1 cellular context compared by ENCODE assay signal in the genomic region with DNA sequence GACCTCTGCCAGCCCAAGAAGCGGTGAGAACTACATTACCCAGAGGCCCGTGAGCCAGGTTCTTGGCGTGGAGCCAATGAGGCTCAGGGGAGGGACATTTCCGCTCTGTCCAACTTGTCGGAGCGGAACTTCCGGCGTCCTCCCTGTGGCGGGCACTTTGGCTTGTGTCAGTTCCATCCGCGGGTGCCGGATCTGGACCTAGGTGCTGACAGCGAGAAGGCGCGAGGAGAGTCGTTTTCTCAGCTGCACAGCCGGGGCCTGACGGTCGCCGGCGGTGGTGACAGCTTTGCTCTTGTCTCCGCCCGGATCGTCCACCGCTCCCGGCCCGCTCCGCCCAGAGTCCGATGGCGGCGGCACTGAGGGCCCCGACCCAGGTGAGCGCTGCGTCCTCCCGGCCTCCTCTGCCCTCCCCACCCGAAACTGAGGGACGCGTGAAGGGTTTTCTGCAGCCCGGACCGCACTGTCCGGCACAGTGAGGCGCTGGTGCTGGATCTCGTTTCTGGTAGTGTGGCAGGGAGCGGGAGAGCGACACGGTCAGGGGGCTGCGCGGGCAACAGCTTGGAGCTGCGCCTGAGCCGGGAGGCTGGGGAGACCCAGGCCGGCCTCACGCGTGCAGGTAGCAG.
TF ChIP-seq lines count a peak whose summit lies in the region.

A gene (plus strand): TSS at position 125 of the 623 bp plus-strand sequence. CDS start 4,461 bp downstream, outside the sequence.

TF ChIP-seq in HepG2, 621 proteins besides CTCF, POLR2A, EP300 and RAD21 (continued from another document and continues in another):
- TF ChIP-seq, protein P1, sequence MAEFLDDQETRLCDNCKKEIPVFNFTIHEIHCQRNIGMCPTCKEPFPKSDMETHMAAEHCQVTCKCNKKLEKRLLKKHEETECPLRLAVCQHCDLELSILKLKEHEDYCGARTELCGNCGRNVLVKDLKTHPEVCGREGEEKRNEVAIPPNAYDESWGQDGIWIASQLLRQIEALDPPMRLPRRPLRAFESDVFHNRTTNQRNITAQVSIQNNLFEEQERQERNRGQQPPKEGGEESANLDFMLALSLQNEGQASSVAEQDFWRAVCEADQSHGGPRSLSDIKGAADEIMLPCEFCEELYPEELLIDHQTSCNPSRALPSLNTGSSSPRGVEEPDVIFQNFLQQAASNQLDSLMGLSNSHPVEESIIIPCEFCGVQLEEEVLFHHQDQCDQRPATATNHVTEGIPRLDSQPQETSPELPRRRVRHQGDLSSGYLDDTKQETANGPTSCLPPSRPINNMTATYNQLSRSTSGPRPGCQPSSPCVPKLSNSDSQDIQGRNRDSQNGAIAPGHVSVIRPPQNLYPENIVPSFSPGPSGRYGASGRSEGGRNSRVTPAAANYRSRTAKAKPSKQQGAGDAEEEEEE (CRISPR knock-in tag; IDR thresholded peaks at IDR 0.05; ENCODE audit: borderline replicate concordance), result no peak
- TF ChIP-seq, protein P2, sequence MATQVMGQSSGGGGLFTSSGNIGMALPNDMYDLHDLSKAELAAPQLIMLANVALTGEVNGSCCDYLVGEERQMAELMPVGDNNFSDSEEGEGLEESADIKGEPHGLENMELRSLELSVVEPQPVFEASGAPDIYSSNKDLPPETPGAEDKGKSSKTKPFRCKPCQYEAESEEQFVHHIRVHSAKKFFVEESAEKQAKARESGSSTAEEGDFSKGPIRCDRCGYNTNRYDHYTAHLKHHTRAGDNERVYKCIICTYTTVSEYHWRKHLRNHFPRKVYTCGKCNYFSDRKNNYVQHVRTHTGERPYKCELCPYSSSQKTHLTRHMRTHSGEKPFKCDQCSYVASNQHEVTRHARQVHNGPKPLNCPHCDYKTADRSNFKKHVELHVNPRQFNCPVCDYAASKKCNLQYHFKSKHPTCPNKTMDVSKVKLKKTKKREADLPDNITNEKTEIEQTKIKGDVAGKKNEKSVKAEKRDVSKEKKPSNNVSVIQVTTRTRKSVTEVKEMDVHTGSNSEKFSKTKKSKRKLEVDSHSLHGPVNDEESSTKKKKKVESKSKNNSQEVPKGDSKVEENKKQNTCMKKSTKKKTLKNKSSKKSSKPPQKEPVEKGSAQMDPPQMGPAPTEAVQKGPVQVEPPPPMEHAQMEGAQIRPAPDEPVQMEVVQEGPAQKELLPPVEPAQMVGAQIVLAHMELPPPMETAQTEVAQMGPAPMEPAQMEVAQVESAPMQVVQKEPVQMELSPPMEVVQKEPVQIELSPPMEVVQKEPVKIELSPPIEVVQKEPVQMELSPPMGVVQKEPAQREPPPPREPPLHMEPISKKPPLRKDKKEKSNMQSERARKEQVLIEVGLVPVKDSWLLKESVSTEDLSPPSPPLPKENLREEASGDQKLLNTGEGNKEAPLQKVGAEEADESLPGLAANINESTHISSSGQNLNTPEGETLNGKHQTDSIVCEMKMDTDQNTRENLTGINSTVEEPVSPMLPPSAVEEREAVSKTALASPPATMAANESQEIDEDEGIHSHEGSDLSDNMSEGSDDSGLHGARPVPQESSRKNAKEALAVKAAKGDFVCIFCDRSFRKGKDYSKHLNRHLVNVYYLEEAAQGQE (IDR thresholded peaks at IDR 0.05; ENCODE audit: borderline replicate concordance in 1 of 2, low read depth in 1 of 2, low read length in 2 of 2), result no peak
- TF ChIP-seq YEATS4 (CRISPR knock-in tag; IDR thresholded peaks at IDR 0.05; ENCODE audit: borderline replicate concordance) (0 out of 2 replicates have a peak, but pooled peaks have one; percentile 24), SMC3 (IDR thresholded peaks at IDR 0.05; ENCODE audit: low read length) (no peak), SIX4 (CRISPR knock-in tag; IDR thresholded peaks at IDR 0.05) (0 out of 2 replicates have a peak, but pooled peaks have one; percentile 27), POLR2G (IDR thresholded peaks at IDR 0.05; ENCODE audit: low read depth, low read length) (0 out of 2 replicates have a peak, but pooled peaks have one; percentile 28), SALL2 (CRISPR knock-in tag; IDR thresholded peaks at IDR 0.05) (peak; percentile 27; the same call in 1 of the 2 replicates), ZNF30 (CRISPR knock-in tag; IDR thresholded peaks at IDR 0.05) (no peak), KLF13 (CRISPR knock-in tag; IDR thresholded peaks at IDR 0.05) (no peak), NFIB (CRISPR knock-in tag; IDR thresholded peaks at IDR 0.05; ENCODE audit: borderline replicate concordance) (peak; percentile 99; the same call in 1 of the 2 replicates), ZNF383 (CRISPR knock-in tag; IDR thresholded peaks at IDR 0.05; ENCODE audit: borderline replicate concordance) (no peak), KLF16 (CRISPR knock-in tag; IDR thresholded peaks at IDR 0.05) (peak in 1 of 2 experiments; percentile 35; a peak in 1 of 4 replicates), MTA1 (CRISPR knock-in tag; IDR thresholded peaks at IDR 0.05; ENCODE audit: borderline replicate concordance) (no peak; the same call in 1 of the 2 replicates), FOXO1 (CRISPR knock-in tag; IDR thresholded peaks at IDR 0.05) (0 out of 2 replicates have a peak, but pooled peaks have one; percentile 10), MIXL1 (CRISPR knock-in tag; IDR thresholded peaks at IDR 0.05) (0 out of 2 replicates have a peak, but pooled peaks have one; percentile 43), CC2D1A (CRISPR knock-in tag; IDR thresholded peaks at IDR 0.05) (no peak), ZNF703 (CRISPR knock-in tag; IDR thresholded peaks at IDR 0.05; ENCODE audit: borderline replicate concordance) (no peak), DNMT1 (CRISPR knock-in tag; IDR thresholded peaks at IDR 0.05) (no peak), YY1 (IDR thresholded peaks at IDR 0.05; ENCODE audit: insufficient read depth, insufficient replicate concordance, low read depth, low read length) (peak; percentile 41), ZNF367 (CRISPR knock-in tag; IDR thresholded peaks at IDR 0.05; ENCODE audit: borderline replicate concordance) (no peak), HIVEP1 (CRISPR knock-in tag; IDR thresholded peaks at IDR 0.05) (no peak), SIN3A (IDR thresholded peaks at IDR 0.05; ENCODE audit: borderline replicate concordance, low read depth, low read length) (peak; percentile 96), SRSF4 (IDR thresholded peaks at IDR 0.05; ENCODE audit: low read depth, low read length, poor library complexity, severe bottlenecking) (no peak), ZNF3 (CRISPR knock-in tag; IDR thresholded peaks at IDR 0.05) (no peak), ARNT (IDR thresholded peaks at IDR 0.05) (no peak), RORA (CRISPR knock-in tag; IDR thresholded peaks at IDR 0.05) (no peak), TBX3 (IDR thresholded peaks at IDR 0.05; ENCODE audit: borderline replicate concordance) (no peak), ZNF17 (CRISPR knock-in tag; IDR thresholded peaks at IDR 0.05) (no peak), ZNF737 (CRISPR knock-in tag; IDR thresholded peaks at IDR 0.05; ENCODE audit: borderline replicate concordance) (no peak), HNRNPL (IDR thresholded peaks at IDR 0.05; ENCODE audit: low read depth, low read length) (no peak), ZMYM3 (CRISPR knock-in tag; IDR thresholded peaks at IDR 0.05) (0 out of 2 replicates have a peak, but pooled peaks have one; percentile 17), NCOA1 (CRISPR knock-in tag; IDR thresholded peaks at IDR 0.05) (no peak), ZFX (CRISPR knock-in tag; IDR thresholded peaks at IDR 0.05; ENCODE audit: low read depth) (peak; percentile 67), ZNF550 (CRISPR knock-in tag; IDR thresholded peaks at IDR 0.05; ENCODE audit: borderline replicate concordance) (no peak), ZNF75D (CRISPR knock-in tag; IDR thresholded peaks at IDR 0.05; ENCODE audit: borderline replicate concordance) (no peak), ZNF619 (CRISPR knock-in tag; IDR thresholded peaks at IDR 0.05) (peak; percentile 68; the same call in 1 of the 2 replicates), ZEB1 (IDR thresholded peaks at IDR 0.05; ENCODE audit: insufficient replicate concordance, low read depth) (no peak), MTF2 (CRISPR knock-in tag; IDR thresholded peaks at IDR 0.05; ENCODE audit: borderline replicate concordance) (no peak)
- TF ChIP-seq, protein P3, sequence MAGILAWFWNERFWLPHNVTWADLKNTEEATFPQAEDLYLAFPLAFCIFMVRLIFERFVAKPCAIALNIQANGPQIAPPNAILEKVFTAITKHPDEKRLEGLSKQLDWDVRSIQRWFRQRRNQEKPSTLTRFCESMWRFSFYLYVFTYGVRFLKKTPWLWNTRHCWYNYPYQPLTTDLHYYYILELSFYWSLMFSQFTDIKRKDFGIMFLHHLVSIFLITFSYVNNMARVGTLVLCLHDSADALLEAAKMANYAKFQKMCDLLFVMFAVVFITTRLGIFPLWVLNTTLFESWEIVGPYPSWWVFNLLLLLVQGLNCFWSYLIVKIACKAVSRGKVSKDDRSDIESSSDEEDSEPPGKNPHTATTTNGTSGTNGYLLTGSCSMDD (CRISPR knock-in tag; IDR thresholded peaks at IDR 0.05), result no peak
- TF ChIP-seq, protein P4, sequence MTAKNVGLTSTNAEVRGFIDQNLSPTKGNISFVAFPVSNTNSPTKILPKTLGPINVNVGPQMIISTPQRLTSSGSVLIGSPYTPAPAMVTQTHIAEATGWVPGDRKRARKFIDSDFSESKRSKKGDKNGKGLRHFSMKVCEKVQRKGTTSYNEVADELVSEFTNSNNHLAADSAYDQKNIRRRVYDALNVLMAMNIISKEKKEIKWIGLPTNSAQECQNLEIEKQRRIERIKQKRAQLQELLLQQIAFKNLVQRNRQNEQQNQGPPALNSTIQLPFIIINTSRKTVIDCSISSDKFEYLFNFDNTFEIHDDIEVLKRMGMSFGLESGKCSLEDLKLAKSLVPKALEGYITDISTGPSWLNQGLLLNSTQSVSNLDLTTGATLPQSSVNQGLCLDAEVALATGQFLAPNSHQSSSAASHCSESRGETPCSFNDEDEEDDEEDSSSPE (CRISPR knock-in tag; IDR thresholded peaks at IDR 0.05), result peak; percentile 98
- TF ChIP-seq, protein P5, sequence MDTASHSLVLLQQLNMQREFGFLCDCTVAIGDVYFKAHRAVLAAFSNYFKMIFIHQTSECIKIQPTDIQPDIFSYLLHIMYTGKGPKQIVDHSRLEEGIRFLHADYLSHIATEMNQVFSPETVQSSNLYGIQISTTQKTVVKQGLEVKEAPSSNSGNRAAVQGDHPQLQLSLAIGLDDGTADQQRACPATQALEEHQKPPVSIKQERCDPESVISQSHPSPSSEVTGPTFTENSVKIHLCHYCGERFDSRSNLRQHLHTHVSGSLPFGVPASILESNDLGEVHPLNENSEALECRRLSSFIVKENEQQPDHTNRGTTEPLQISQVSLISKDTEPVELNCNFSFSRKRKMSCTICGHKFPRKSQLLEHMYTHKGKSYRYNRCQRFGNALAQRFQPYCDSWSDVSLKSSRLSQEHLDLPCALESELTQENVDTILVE (CRISPR knock-in tag; IDR thresholded peaks at IDR 0.05), result no peak
- TF ChIP-seq, protein P6, sequence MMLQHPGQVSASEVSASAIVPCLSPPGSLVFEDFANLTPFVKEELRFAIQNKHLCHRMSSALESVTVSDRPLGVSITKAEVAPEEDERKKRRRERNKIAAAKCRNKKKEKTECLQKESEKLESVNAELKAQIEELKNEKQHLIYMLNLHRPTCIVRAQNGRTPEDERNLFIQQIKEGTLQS (CRISPR knock-in tag; IDR thresholded peaks at IDR 0.05), result no peak
- TF ChIP-seq, protein P7, sequence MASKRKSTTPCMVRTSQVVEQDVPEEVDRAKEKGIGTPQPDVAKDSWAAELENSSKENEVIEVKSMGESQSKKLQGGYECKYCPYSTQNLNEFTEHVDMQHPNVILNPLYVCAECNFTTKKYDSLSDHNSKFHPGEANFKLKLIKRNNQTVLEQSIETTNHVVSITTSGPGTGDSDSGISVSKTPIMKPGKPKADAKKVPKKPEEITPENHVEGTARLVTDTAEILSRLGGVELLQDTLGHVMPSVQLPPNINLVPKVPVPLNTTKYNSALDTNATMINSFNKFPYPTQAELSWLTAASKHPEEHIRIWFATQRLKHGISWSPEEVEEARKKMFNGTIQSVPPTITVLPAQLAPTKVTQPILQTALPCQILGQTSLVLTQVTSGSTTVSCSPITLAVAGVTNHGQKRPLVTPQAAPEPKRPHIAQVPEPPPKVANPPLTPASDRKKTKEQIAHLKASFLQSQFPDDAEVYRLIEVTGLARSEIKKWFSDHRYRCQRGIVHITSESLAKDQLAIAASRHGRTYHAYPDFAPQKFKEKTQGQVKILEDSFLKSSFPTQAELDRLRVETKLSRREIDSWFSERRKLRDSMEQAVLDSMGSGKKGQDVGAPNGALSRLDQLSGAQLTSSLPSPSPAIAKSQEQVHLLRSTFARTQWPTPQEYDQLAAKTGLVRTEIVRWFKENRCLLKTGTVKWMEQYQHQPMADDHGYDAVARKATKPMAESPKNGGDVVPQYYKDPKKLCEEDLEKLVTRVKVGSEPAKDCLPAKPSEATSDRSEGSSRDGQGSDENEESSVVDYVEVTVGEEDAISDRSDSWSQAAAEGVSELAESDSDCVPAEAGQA (IDR thresholded peaks at IDR 0.05; ENCODE audit: low read depth), result peak; percentile 76
- TF ChIP-seq, protein P7 (CRISPR knock-in tag; IDR thresholded peaks at IDR 0.05; ENCODE audit: borderline replicate concordance), result no peak
- TF ChIP-seq, protein P8, sequence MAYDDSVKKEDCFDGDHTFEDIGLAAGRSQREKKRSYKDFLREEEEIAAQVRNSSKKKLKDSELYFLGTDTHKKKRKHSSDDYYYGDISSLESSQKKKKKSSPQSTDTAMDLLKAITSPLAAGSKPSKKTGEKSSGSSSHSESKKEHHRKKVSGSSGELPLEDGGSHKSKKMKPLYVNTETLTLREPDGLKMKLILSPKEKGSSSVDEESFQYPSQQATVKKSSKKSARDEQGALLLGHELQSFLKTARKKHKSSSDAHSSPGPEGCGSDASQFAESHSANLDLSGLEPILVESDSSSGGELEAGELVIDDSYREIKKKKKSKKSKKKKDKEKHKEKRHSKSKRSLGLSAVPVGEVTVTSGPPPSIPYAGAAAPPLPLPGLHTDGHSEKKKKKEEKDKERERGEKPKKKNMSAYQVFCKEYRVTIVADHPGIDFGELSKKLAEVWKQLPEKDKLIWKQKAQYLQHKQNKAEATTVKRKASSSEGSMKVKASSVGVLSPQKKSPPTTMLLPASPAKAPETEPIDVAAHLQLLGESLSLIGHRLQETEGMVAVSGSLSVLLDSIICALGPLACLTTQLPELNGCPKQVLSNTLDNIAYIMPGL (CRISPR knock-in tag; IDR thresholded peaks at IDR 0.05; ENCODE audit: borderline replicate concordance in 1 of 2, low read depth in 1 of 2), result peak; percentile 26 to 45; a peak in 1 of 4 replicates
